ENCODE assay signal across 12 cellular contexts in the genomic region with DNA sequence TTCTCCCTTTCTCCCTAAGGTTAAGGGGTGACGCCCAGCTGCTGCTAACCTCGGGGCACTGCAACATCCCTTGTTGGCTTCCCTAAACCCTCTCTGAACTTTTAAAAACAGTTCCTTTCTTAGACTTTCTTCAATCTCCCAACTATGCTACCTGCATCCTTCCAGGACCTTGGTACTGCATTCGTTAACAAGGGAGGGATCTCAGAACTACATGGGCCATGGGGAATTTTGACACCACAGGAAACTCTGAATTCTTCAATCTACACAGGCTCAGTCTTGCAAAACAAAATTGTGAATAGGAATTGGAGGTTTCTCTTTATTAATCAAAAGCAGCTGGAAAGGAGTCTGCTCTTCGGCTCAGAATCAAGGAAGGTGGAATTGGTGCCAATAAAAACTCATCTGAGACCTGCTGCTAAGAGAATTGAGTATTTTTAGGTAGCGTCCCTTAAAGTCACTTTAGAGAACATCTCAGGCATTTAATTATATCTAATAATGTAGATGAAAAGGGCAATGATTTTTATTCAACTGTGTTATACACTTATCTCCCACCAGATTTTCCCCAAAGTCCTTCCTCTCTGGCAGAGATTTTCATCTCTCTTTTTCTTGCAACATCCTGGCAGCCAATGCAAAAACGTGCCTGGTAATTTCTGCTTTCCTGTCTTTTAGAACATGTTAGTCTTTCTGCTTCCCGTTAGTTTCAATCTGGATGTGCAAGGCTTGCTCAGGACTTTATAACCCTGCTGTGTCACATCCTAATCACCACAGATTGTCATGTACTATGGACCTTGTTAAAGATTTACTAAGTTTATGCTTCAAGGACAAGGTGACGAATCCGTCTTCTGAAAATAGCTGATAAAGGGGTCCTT.
DNase-seq lines count a peak whose midpoint lies in the region; ATAC-seq, FAIRE-seq and TF ChIP-seq lines count a peak whose summit lies in the region.
"Had no signal": no experiment of that assay in that cellular context is flagged by ENCODE, and none has a peak within 500 bp of the region (broad histone marks: within the 10 kb centered on the region; RNA-seq: fewer than 3 reads in every experiment).

No MANE protein-coding gene starts in this region.

- 18 to 19% methylated on average over 9 of the region's 9 CpGs for whole genome bisulfite sequencing in GM23248 (ENCODE audit: low coverage in 1 of 2, low lambda C conversion rate in 2 of 2, missing lambda C conversion rate in 2 of 2), 2 experiments
- 28% methylated on average over 9 of the region's 9 CpGs for WGBS in suprapubic skin

- no peak for TF ChIP-seq POLR2A in suprapubic skin (IDR thresholded peaks at IDR 0.05)

- H3K27ac ChIP-seq in GM23248 = peak overlapping the region; percentile 51
- H3K27ac ChIP-seq in suprapubic skin = peak overlapping the region; percentile 60

- peak; percentile 87 for FAIRE-seq in islet of Langerhans (lab: Jason Lieb, UNC)
- FAIRE-seq: GM18507 had no signal

- H4K20me1 ChIP-seq in GM23248 (ENCODE audit: insufficient read depth) = no peaks in the 10 kb centered on the region

- no peak for TF ChIP-seq EP300 in suprapubic skin (IDR thresholded peaks at IDR 0.05)

- H3F3A ChIP-seq in GM23248 (ENCODE audit: insufficient read depth) = peaks cover 32% of the 10 kb centered on the region

- H3K79me2 ChIP-seq in GM23248 (ENCODE audit: insufficient read depth) = no peaks in the 10 kb centered on the region

- H3K36me3 ChIP-seq in GM23248 (ENCODE audit: low read depth) (no peaks in the 10 kb centered on the region), suprapubic skin (peaks cover 35% of the 10 kb centered on the region)

- H3K27me3 ChIP-seq in GM23248 (replicated peaks; ENCODE audit: insufficient read depth) = no peaks in the 10 kb centered on the region
- H3K27me3 ChIP-seq in suprapubic skin = no peaks in the 10 kb centered on the region

- in situ Hi-C loops in GM23248 (cut with MboI) = no loop called here

- peak overlapping the region; percentile 60 for H3K4me2 ChIP-seq in GM23248 (ENCODE audit: unreplicated experiment)

- peaks cover 30% of the 10 kb centered on the region for H3K4me1 ChIP-seq in GM23248 (ENCODE audit: insufficient read depth)
- H3K4me1 ChIP-seq in suprapubic skin = peaks cover 44% of the 10 kb centered on the region

- H3K9me3 ChIP-seq in GM23248 (ENCODE audit: low read depth) (no peaks in the 10 kb centered on the region), suprapubic skin (no peaks in the 10 kb centered on the region)

- H2AFZ ChIP-seq in GM23248 = no peak overlapping the region

- no peak for TF ChIP-seq CTCF in cardiac fibroblast (IDR thresholded peaks at IDR 0.05; ENCODE audit: low read depth, low read length)
- no peak for TF ChIP-seq CTCF in suprapubic skin (IDR thresholded peaks at IDR 0.05)

- ATAC-seq in GM18511 (IDR thresholded peaks at IDR 0.05; ENCODE audit: unreplicated experiment) (no peak), GM21381 (IDR thresholded peaks at IDR 0.05; ENCODE audit: unreplicated experiment) (no peak), HG03378 (IDR thresholded peaks at IDR 0.05; ENCODE audit: unreplicated experiment) (no peak)

- 0 out of 2 replicates have a peak overlapping the region, but pooled peaks have one; percentile 6 for H3K9ac ChIP-seq in GM23248

- peak; percentile 83 for DNase-seq in GM23248
- peak; percentile 33 to 80 for DNase-seq in cardiac fibroblast (ENCODE audit: low read depth in 2 of 2)
- DNase-seq in suprapubic skin (ENCODE audit: low spot score in 2 of 2) = no peak
- no peak for DNase-seq in stimulated activated CD4-positive, alpha-beta T cell treated with anti-CD3 and anti-CD28 coated beads, Interleukin-4, amount 100 ng/mL, for 24 hours
- DNase-seq: activated CD4-positive, alpha-beta memory T cell treated with anti-CD3 and anti-CD28 coated beads for 36 hours; DMS53; NCI-H82 had no signal

- H3K9me2 ChIP-seq in GM23248 (ENCODE audit: insufficient read depth) = no peaks in the 10 kb centered on the region

- peak overlapping the region; percentile 28 for H3K4me3 ChIP-seq in GM23248
- no peak overlapping the region for H3K4me3 ChIP-seq in cardiac fibroblast (replicated peaks in 1 of 2; ENCODE audit: low read depth in 2 of 2, low read length in 2 of 2)
- no peak overlapping the region for H3K4me3 ChIP-seq in suprapubic skin

Comparison
In these comparisons a context has a peak if more than half of its experiments do, and no peak if none do; other contexts are left out.
1. DNase-seq: peak in GM23248 (single experiment) and cardiac fibroblast (2 of 2); none in suprapubic skin (0 of 2) and stimulated activated CD4-positive, alpha-beta T cell treated with anti-CD3 and anti-CD28 coated beads, Interleukin-4, amount 100 ng/mL, for 24 hours (single experiment).